ENCODE assay signal across 21 cellular contexts in the genomic region with DNA sequence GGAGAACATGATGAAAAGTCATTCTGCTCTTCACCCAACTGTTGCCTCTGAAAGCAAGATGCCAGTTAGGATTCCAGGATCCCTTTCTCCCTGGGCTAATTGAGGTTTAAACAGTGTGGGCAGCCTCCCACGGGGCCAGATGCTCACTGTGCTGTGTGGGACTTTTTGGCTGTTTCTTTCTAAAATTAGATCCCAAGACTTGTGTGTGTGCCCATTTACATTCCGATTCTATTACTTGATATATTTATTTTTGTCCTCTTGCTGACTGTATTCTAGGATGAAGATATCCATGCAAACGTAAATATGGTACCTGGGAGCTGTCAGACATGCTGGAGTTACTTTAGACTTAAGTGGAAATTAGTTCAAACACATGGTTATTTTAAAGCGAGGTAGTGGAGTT. TPM values are rescaled to one million over a fixed set of nuclear protein-coding genes. Genes with fewer than 3 reads are reported as not detected.
DNase-seq lines count a peak whose midpoint lies in the region; ATAC-seq and TF ChIP-seq lines count a peak whose summit lies in the region.
"Had no signal": no experiment of that assay in that cellular context is flagged by ENCODE, and none has a peak within 500 bp of the region (broad histone marks: within the 10 kb centered on the region; RNA-seq: fewer than 3 reads in every experiment).

No MANE protein-coding gene starts in this region.

- intact Hi-C loops in esophagus muscularis mucosa (cut with DNase I), result no loop called here
- intact Hi-C loops in transverse colon (cut with DNase I; ENCODE audit: low total_unique reads), result no loop called here

- no peak overlapping the region for H3K4me3 ChIP-seq in SK-N-SH (ENCODE audit: low read depth in 2 of 2, low read length in 1 of 2)
- H3K4me3 ChIP-seq in esophagus muscularis mucosa, result no peak overlapping the region
- H3K4me3 ChIP-seq in muscle layer of colon (ENCODE audit: low read depth in 1 of 2, low read length in 2 of 2), result no peak overlapping the region
- H3K4me3 ChIP-seq in transverse colon, result no peak overlapping the region
- H3K4me3 ChIP-seq: BLaER1 treated with 17β-estradiol and CSF1 and Interleukin-3, amounts not matched to agents 10 nM and 100 nM; dorsolateral prefrontal cortex; smooth muscle cell; upper lobe of left lung had no signal

- peaks cover 0 to 10% of the 10 kb centered on the region in 2 experiments; a peak in 3 of 4 replicates for H3K4me1 ChIP-seq in SK-N-SH (ENCODE audit: control insufficient read depth in 1 of 2, insufficient read depth in 2 of 2, low read depth in 1 of 2, low read length in 1 of 2)
- peaks cover 42 to 69% (median 66%) of the 10 kb centered on the region in 4 donors for H3K4me1 ChIP-seq in esophagus muscularis mucosa
- H3K4me1 ChIP-seq in muscle layer of colon (ENCODE audit: insufficient read depth, low read length), result peaks cover 29% of the 10 kb centered on the region
- peaks cover 0 to 10% (median 4%) of the 10 kb centered on the region in 4 donors for H3K4me1 ChIP-seq in transverse colon

- H4K20me1 ChIP-seq in SK-N-SH (ENCODE audit: insufficient read depth), result no peaks in the 10 kb centered on the region
- H4K20me1 ChIP-seq: BLaER1 treated with 17β-estradiol and CSF1 and Interleukin-3, amounts not matched to agents 10 nM and 100 nM had no signal

- H3K9me3 ChIP-seq in SK-N-SH (no peaks in the 10 kb centered on the region), esophagus muscularis mucosa (no peaks in the 10 kb centered on the region), muscle layer of colon (ENCODE audit: low read length) (no peaks in the 10 kb centered on the region), transverse colon (no peaks in the 10 kb centered on the region)
- H3K9me3 ChIP-seq: BLaER1 treated with 17β-estradiol and CSF1 and Interleukin-3, amounts not matched to agents 10 nM and 100 nM; upper lobe of left lung had no signal

- no peaks in the 10 kb centered on the region for H3K9me2 ChIP-seq in SK-N-SH

- DNase-seq in SK-N-SH (no peak), esophagus muscularis mucosa (ENCODE audit: extremely low spot score) (no peak), transverse colon (no peak), GF-D8 (lab: John Stamatoyannopoulos, UW) (no peak), SKM-1 treated with dmso at 0.1 percent for 144 hours (lab: John Stamatoyannopoulos, UW; ENCODE audit: unreplicated experiment) (no peak)
- DNase-seq: activated CD4-positive, alpha-beta T cell treated with anti-CD3 and anti-CD28 coated beads, Interleukin-2, amount 50 U/mL, for 4 hours; activated CD8-positive, alpha-beta memory T cell treated with anti-CD3 and anti-CD28 coated beads, Interleukin-2, amount 50 U/mL, for 48 hours; activated gamma-delta T cell; DMS 273 treated with DMSO at 0.1 percent for 48 hours; dorsolateral prefrontal cortex; midbrain; NCI-H2171 treated with DMSO at 0.1 percent for 48 hours; NCI-H82; stimulated activated CD4-positive, alpha-beta T cell treated with anti-CD3 and anti-CD28 coated beads, Interleukin-2, amount 100 ng/mL, for 48 hours; upper lobe of left lung had no signal

- 71% methylated on average over 4 of the region's 4 CpGs for WGBS in SK-N-SH (ENCODE audit: low lambda C conversion rate)
- 39% methylated on average over 4 of the region's 4 CpGs for WGBS in esophagus muscularis mucosa
- WGBS in transverse colon (ENCODE audit: low coverage in 1 of 2), 2 donors, result 59 to 84% methylated on average over 4 of the region's 4 CpGs

- no peak overlapping the region for H3K4me2 ChIP-seq in SK-N-SH
- H3K4me2 ChIP-seq: smooth muscle cell had no signal

- TF ChIP-seq EP300 in SK-N-SH (IDR thresholded peaks at IDR 0.05; ENCODE audit: borderline replicate concordance in 1 of 2, low read depth in 1 of 2, low read length in 1 of 2), result no peak
- TF ChIP-seq EP300 in esophagus muscularis mucosa (IDR thresholded peaks at IDR 0.05), result no peak
- no peak for TF ChIP-seq EP300 in transverse colon (IDR thresholded peaks at IDR 0.05; ENCODE audit: low read depth)

- CTCF ChIA-PET in SK-N-SH (lab: Yijun Ruan, JAX), result interaction anchor here (2.3 kb wide), 1 partner anchor 283 kb away, joined by 11 read pairs; no protein-coding TSS in a partner anchor

- TF ChIP-seq CTCF in SK-N-SH (IDR thresholded peaks at IDR 0.05) (no peak), esophagus muscularis mucosa (IDR thresholded peaks at IDR 0.05) (no peak), transverse colon (IDR thresholded peaks at IDR 0.05) (no peak)

- peaks cover 9% of the 10 kb centered on the region; the same call in 1 of the 2 replicates for H3K79me2 ChIP-seq in SK-N-SH (ENCODE audit: insufficient read depth)

- H3F3A ChIP-seq in SK-N-SH (replicated peaks; ENCODE audit: insufficient read depth), result no peaks in the 10 kb centered on the region

- H3K27me3 ChIP-seq in SK-N-SH (ENCODE audit: insufficient read depth) (no peaks in the 10 kb centered on the region), esophagus muscularis mucosa (no peaks in the 10 kb centered on the region), muscle layer of colon (ENCODE audit: control insufficient read depth in 1 of 2, insufficient read depth in 2 of 2, low read length in 2 of 2) (no peaks in the 10 kb centered on the region), transverse colon (no peaks in the 10 kb centered on the region)
- H3K27me3 ChIP-seq: BLaER1 treated with 17β-estradiol and CSF1 and Interleukin-3, amounts not matched to agents 10 nM and 100 nM; dorsolateral prefrontal cortex; upper lobe of left lung had no signal

- TF ChIP-seq POLR2A in esophagus muscularis mucosa (IDR thresholded peaks at IDR 0.05; ENCODE audit: low read depth) (no peak), transverse colon (IDR thresholded peaks at IDR 0.05) (no peak)

- POLR2A ChIA-PET in SK-N-SH (lab: Yijun Ruan, JAX), result no interaction called here

- H2AFZ ChIP-seq in SK-N-SH (ENCODE audit: low read depth), result no peak overlapping the region

- ATAC-seq in SK-N-SH treated with all-trans-retinoic acid at 6 μM for 48 hours (peak; percentile 34; the same call in 2 of the 3 replicates), GM19455 (IDR thresholded peaks at IDR 0.05; ENCODE audit: unreplicated experiment) (no peak)

- H3K36me3 ChIP-seq in SK-N-SH (replicated peaks in 1 of 2; ENCODE audit: control insufficient read depth in 1 of 2, insufficient read depth in 2 of 2, low read length in 1 of 2), result peaks cover 25 to 67% of the 10 kb centered on the region in 2 experiments
- H3K36me3 ChIP-seq in esophagus muscularis mucosa, result peaks cover 0 to 53% (median 18%) of the 10 kb centered on the region in 4 donors
- peaks cover 23% of the 10 kb centered on the region for H3K36me3 ChIP-seq in muscle layer of colon (ENCODE audit: insufficient read depth, low read length)
- no peaks in the 10 kb centered on the region for H3K36me3 ChIP-seq in transverse colon

- H3K27ac ChIP-seq in SK-N-SH (ENCODE audit: low read depth in 2 of 2, low read length in 1 of 2) (no peak overlapping the region), esophagus muscularis mucosa (replicated peaks in 1 of 4) (peak overlapping the region; percentile 73 to 96 (median 82)), muscle layer of colon (ENCODE audit: low read depth, low read length) (peak overlapping the region; percentile 7), transverse colon (peak overlapping the region; percentile 6 to 66 (median 38))
- H3K27ac ChIP-seq: 22Rv1; BLaER1 treated with 17β-estradiol and CSF1 and Interleukin-3, amounts not matched to agents 10 nM and 100 nM; dorsolateral prefrontal cortex; upper lobe of left lung had no signal

- no peak overlapping the region for H3K9ac ChIP-seq in SK-N-SH
- H3K9ac ChIP-seq in muscle layer of colon (ENCODE audit: low read length), result no peak overlapping the region
- H3K9ac ChIP-seq: BLaER1 treated with 17β-estradiol and CSF1 and Interleukin-3, amounts not matched to agents 10 nM and 100 nM had no signal

- in situ Hi-C loops in transverse colon (cut with MboI; ENCODE audit: low pct_ligation_motif_present in 1 of 4, low pct_unique_long_range_greater_than_20kb in 1 of 4, low sequenced_read_pairs in 3 of 4), result no loop called here

- TF ChIP-seq RAD21 in SK-N-SH (IDR thresholded peaks at IDR 0.05; ENCODE audit: low read length), result no peak

TF ChIP-seq in SK-N-SH treated with all-trans-retinoic acid at 6 μM for 48 hours, 23 proteins besides CTCF, POLR2A, EP300 and RAD21 (continues in another document):
- TF ChIP-seq CSDC2 (CRISPR knock-in tag; IDR thresholded peaks at IDR 0.05), result no peak
- no peak for TF ChIP-seq OSR1 (CRISPR knock-in tag; IDR thresholded peaks at IDR 0.05)
- TF ChIP-seq PPARA (CRISPR knock-in tag; IDR thresholded peaks at IDR 0.05; ENCODE audit: borderline replicate concordance), result no peak

TF ChIP-seq in SK-N-SH, 30 proteins besides CTCF, POLR2A, EP300 and RAD21:
- TF ChIP-seq EZH2phosphoT487 (IDR thresholded peaks at IDR 0.05; ENCODE audit: borderline replicate concordance, low read depth), result no peak
- no peak for TF ChIP-seq CHD2 (IDR thresholded peaks at IDR 0.05; ENCODE audit: low read length, partially characterized antibody)
- TF ChIP-seq YY1 (IDR thresholded peaks at IDR 0.05; ENCODE audit: low read depth), result no peak
- no peak for TF ChIP-seq NRF1 (IDR thresholded peaks at IDR 0.05; ENCODE audit: low read depth, low read length)
- no peak for TF ChIP-seq GATA2 (CRISPR knock-in tag; IDR thresholded peaks at IDR 0.05)

RNA-seq across cellular contexts. Expression of gene IFT43, which starts 6.2 kb away (rescaled TPM):
- 78.8 and 82.1 TPM in 2 replicates for polyA plus RNA-seq in SK-N-SH (2012; rRNA removed)
- polyA plus RNA-seq in SK-N-SH (2012; cell fraction: cytosol; rRNA removed), result 78.8 and 83.5 TPM in 2 replicates
- 95.8 and 100 TPM in 2 replicates for polyA plus RNA-seq in SK-N-SH (2012; cell fraction: nucleus; rRNA removed)
- total RNA-seq in esophagus muscularis mucosa (10 to 100 TPM; 36.7 to 51.0 (median 42.3) TPM), transverse colon (100 to 1,000 TPM in 1 of 4 donors, 10 to 100 TPM in 3; 24.5 to 412 (median 31.2) TPM)

RNA-seq across cellular contexts. Expression of gene TGFB3, which starts 10.0 kb away (rescaled TPM):
- 7.4 and 7.6 TPM in 2 replicates for polyA plus RNA-seq in SK-N-SH (2012; rRNA removed)
- polyA plus RNA-seq in SK-N-SH (2012; cell fraction: cytosol; rRNA removed), result 5.8 and 5.9 TPM in 2 replicates
- 22.8 and 26.4 TPM in 2 replicates for polyA plus RNA-seq in SK-N-SH (2012; cell fraction: nucleus; rRNA removed)
- total RNA-seq in esophagus muscularis mucosa, result 10 to 100 TPM; 12.0 to 47.1 (median 23.2) TPM
- total RNA-seq in transverse colon, result 10 to 100 TPM in 2 of 4 donors, 1 to 10 TPM in 2; 4.4 to 22.5 (median 13.1) TPM

Comparison
In these comparisons a context has a peak if more than half of its experiments do, and no peak if none do; other contexts are left out.
1. H3K27ac ChIP-seq: peak in esophagus muscularis mucosa (4 of 4), muscle layer of colon (single experiment) and transverse colon (4 of 4); none in SK-N-SH (0 of 2).